27 cellular contexts compared by ENCODE assay signal in the genomic region with DNA sequence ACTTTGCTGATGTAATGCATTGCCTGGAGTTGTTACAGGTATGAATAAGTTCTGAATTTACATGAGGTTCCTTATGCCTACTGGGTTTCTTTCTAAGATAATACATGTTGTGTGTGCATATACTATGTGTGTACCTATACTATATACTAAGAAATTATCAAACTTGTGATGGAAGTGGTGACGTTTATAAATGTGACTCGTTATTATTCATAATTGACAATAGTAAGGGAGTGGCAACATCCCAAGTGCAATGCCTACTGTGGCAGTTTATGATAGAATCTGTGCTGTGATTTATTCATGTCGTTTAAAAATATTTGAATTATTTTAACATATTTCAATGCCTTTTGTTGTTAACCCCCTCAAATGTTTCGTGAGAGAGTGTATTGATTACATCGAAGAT. TPM values are rescaled to one million over a fixed set of nuclear protein-coding genes. Genes with fewer than 3 reads are reported as not detected.
A peak's percentile ranks its signal among the peaks of the same experiment; 100 is the strongest.
DNase-seq lines count a peak whose midpoint lies in the region; ATAC-seq, FAIRE-seq and TF ChIP-seq lines count a peak whose summit lies in the region.
"Had no signal": no experiment of that assay in that cellular context is flagged by ENCODE, and none has a peak within 500 bp of the region (broad histone marks: within the 10 kb centered on the region; RNA-seq: fewer than 3 reads in every experiment).

No MANE protein-coding gene starts in this region.

- FAIRE-seq in D721Med (lab: Jason Lieb, UNC) = peak; percentile 60
- FAIRE-seq: A549, GM12891, GM18507, H1 had no signal

- no peak overlapping the region for H3K27ac Mint-ChIP-seq in WTC11
- H3K27ac Mint-ChIP-seq: CD14-positive monocyte; CD4-positive, alpha-beta T cell; CD8-positive, alpha-beta memory T cell had no signal

- ATAC-seq in RWPE2 (ENCODE audit: low read depth) = peak; percentile 31; the same call in 1 of the 3 replicates
- peak; percentile 69 for ATAC-seq in foreskin keratinocyte
- ATAC-seq in gastrocnemius medialis = peak in 1 of 2 donors; percentile 19
- ATAC-seq in GM21360 (IDR thresholded peaks at IDR 0.05; ENCODE audit: unreplicated experiment) = no peak
- no peak for ATAC-seq in WTC11
- ATAC-seq in GM18873 (IDR thresholded peaks at IDR 0.05; ENCODE audit: low FRiP score, unreplicated experiment) = no peak
- ATAC-seq: A549 had no signal

- POLR2A ChIA-PET in WTC11 (lab: Charles Lee) = no interaction called here

- TF ChIP-seq POLR2A in gastrocnemius medialis (IDR thresholded peaks at IDR 0.05) = no peak

- H3K27me3 ChIP-seq in RWPE2 (ENCODE audit: insufficient read depth, poor library complexity, severe bottlenecking) (no peaks in the 10 kb centered on the region), foreskin keratinocyte (peaks cover 6% of the 10 kb centered on the region), gastrocnemius medialis (no peaks in the 10 kb centered on the region)
- H3K27me3 ChIP-seq: BE2C; BLaER1 treated with 17β-estradiol and CSF1 and Interleukin-3, amounts not matched to agents 10 nM and 100 nM had no signal

- H3K27ac ChIP-seq in RWPE2 (ENCODE audit: poor library complexity, severe bottlenecking) (no peak overlapping the region), foreskin keratinocyte (peak overlapping the region; percentile 14), gastrocnemius medialis (peak overlapping the region; percentile 81 to 90 (median 86))
- H3K27ac ChIP-seq: A549; BLaER1 treated with 17β-estradiol and CSF1 and Interleukin-3, amounts not matched to agents 10 nM and 100 nM; GM23248 had no signal

- H3K9me3 Mint-ChIP-seq in WTC11 = no peaks in the 10 kb centered on the region
- H3K9me3 Mint-ChIP-seq: CD14-positive monocyte; CD4-positive, alpha-beta T cell; CD8-positive, alpha-beta memory T cell had no signal

- H3K36me3 Mint-ChIP-seq in WTC11 = no peaks in the 10 kb centered on the region
- H3K36me3 Mint-ChIP-seq: CD14-positive monocyte had no signal

- TF ChIP-seq CTCF in D721Med (IDR thresholded peaks at IDR 0.05; ENCODE audit: insufficient read depth, missing control alignments) (no peak), RWPE2 (IDR thresholded peaks at IDR 0.05; ENCODE audit: poor library complexity, severe bottlenecking) (no peak), foreskin keratinocyte (conservative IDR thresholded peaks at IDR 0.05) (no peak), gastrocnemius medialis (IDR thresholded peaks at IDR 0.05 in 4 of 5, conservative IDR thresholded peaks at IDR 0.05 in 1 of 5) (no peak), WTC11 (IDR thresholded peaks at IDR 0.05) (no peak)

- H3K36me3 ChIP-seq in RWPE2 (ENCODE audit: low read depth) (no peaks in the 10 kb centered on the region), gastrocnemius medialis (peaks cover 0 to 33% of the 10 kb centered on the region in 2 donors)
- H3K36me3 ChIP-seq: BE2C; BLaER1 treated with 17β-estradiol and CSF1 and Interleukin-3, amounts not matched to agents 10 nM and 100 nM had no signal

- DNase-seq in D721Med (ENCODE audit: insufficient read length, low spot score) = no peak
- DNase-seq in RWPE2 (ENCODE audit: low spot score) = no peak
- DNase-seq in foreskin keratinocyte = peak in 1 of 2 donors; percentile 8
- DNase-seq in gastrocnemius medialis = no peak
- DNase-seq in WTC11 (ENCODE audit: low spot score) = no peak
- no peak for DNase-seq in NCI-H69 (lab: John Stamatoyannopoulos, UW)
- DNase-seq: 8988T; ACHN; AML-193; BE2C; CD4-positive, alpha-beta T cell; CD8-positive, alpha-beta memory T cell; DMS53; DMS79 treated with DMSO at 0.1 percent for 48 hours; GF-D8; GM23248; H7; HCEC 1CT had no signal

- intact Hi-C loops in gastrocnemius medialis (cut with DNase I; ENCODE audit: low total_unique reads) = loop anchor here (5.0 kb wide), 1 partner anchor 43 kb away; no protein-coding TSS in a partner anchor

- no peaks in the 10 kb centered on the region for H3K9me3 ChIP-seq in RWPE2 (ENCODE audit: severe bottlenecking)
- H3K9me3 ChIP-seq in gastrocnemius medialis = no peaks in the 10 kb centered on the region
- H3K9me3 ChIP-seq: A549; BE2C; BLaER1 treated with 17β-estradiol and CSF1 and Interleukin-3, amounts not matched to agents 10 nM and 100 nM had no signal

- in situ Hi-C loops in gastrocnemius medialis (cut with MboI; ENCODE audit: low sequenced_read_pairs in 4 of 4) = no loop called here

- no peak overlapping the region for H3K4me3 ChIP-seq in RWPE2 (ENCODE audit: severe bottlenecking)
- H3K4me3 ChIP-seq in gastrocnemius medialis = no peak overlapping the region
- H3K4me3 ChIP-seq: A549; BLaER1 treated with 17β-estradiol and CSF1 and Interleukin-3, amounts not matched to agents 10 nM and 100 nM; GM23248 had no signal

- H3K4me1 ChIP-seq in RWPE2 (ENCODE audit: insufficient read depth, poor library complexity, severe bottlenecking) (no peaks in the 10 kb centered on the region), foreskin keratinocyte (no peaks in the 10 kb centered on the region), gastrocnemius medialis (peaks cover 52 to 54% of the 10 kb centered on the region in 2 donors)
- H3K4me1 ChIP-seq: A549; BE2C; BLaER1 treated with 17β-estradiol and CSF1 and Interleukin-3, amounts not matched to agents 10 nM and 100 nM had no signal

- no peaks in the 10 kb centered on the region for H3K4me1 Mint-ChIP-seq in WTC11

- H3K4me3 Mint-ChIP-seq in WTC11 = no peak overlapping the region
- H3K4me3 Mint-ChIP-seq: CD14-positive monocyte; CD4-positive, alpha-beta T cell; CD8-positive, alpha-beta memory T cell had no signal

- CTCF ChIA-PET in WTC11 (lab: Charles Lee) = interaction anchor here (1.1 kb wide), 1 partner anchor 38 kb away, joined by 3 read pairs; no protein-coding TSS in a partner anchor

- H3K27me3 Mint-ChIP-seq in WTC11 (ENCODE audit: low read depth) = no peaks in the 10 kb centered on the region
- H3K27me3 Mint-ChIP-seq: CD4-positive, alpha-beta T cell had no signal

TF ChIP-seq in WTC11, 78 proteins besides CTCF, POLR2A, EP300 and RAD21:
- TF ChIP-seq ZNF317 (CRISPR knock-in tag; IDR thresholded peaks at IDR 0.05; ENCODE audit: borderline replicate concordance, low read depth) (no peak), TCF7 (CRISPR knock-in tag; IDR thresholded peaks at IDR 0.05; ENCODE audit: low read depth) (no peak)
- TF ChIP-seq, protein P1, sequence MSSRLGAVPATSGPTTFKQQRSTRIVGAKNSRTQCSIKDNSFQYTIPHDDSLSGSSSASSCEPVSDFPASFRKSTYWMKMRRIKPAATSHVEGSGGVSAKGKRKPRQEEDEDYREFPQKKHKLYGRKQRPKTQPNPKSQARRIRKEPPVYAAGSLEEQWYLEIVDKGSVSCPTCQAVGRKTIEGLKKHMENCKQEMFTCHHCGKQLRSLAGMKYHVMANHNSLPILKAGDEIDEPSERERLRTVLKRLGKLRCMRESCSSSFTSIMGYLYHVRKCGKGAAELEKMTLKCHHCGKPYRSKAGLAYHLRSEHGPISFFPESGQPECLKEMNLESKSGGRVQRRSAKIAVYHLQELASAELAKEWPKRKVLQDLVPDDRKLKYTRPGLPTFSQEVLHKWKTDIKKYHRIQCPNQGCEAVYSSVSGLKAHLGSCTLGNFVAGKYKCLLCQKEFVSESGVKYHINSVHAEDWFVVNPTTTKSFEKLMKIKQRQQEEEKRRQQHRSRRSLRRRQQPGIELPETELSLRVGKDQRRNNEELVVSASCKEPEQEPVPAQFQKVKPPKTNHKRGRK (CRISPR knock-in tag; IDR thresholded peaks at IDR 0.05; ENCODE audit: borderline replicate concordance) = no peak
TF ChIP-seq in WTC11: peak in this region for 0.

RNA-seq across cellular contexts. Expression of a gene that starts 29.9 kb away (rescaled TPM):
- total RNA-seq in foreskin keratinocyte (0.07 and 0.11 TPM in 2 replicates), gastrocnemius medialis (100 to 1,000 TPM; 245 to 307 (median 273) TPM), WTC11 (2021) (0.35 to 0.64 TPM (median 0.53 TPM) in 3 replicates)
- 0.03 and 0.10 TPM in 2 replicates for polyA plus RNA-seq in foreskin keratinocyte
- total RNA-seq: Daoy had no signal

RNA-seq across cellular contexts. Expression of a gene that starts 57.7 kb away (rescaled TPM):
- total RNA-seq in foreskin keratinocyte (549 and 551 TPM in 2 replicates), gastrocnemius medialis (1,000 to 10,000 TPM in 2 of 4 donors, 100 to 1,000 TPM in 2; 526 to 2,307 (median 1,474) TPM), WTC11 (2021) (205 to 230 TPM (median 213 TPM) in 3 replicates)
- polyA plus RNA-seq in foreskin keratinocyte = 617 and 641 TPM in 2 replicates

Comparison
In these comparisons a context has a peak if more than half of its experiments do, and no peak if none do; other contexts are left out.
1. ATAC-seq: peak in RWPE2 (single experiment) and foreskin keratinocyte (single experiment); none in GM21360 (single experiment), WTC11 (single experiment) and GM18873 (single experiment).
2. RNA of a gene that starts 29.9 kb away (total RNA-seq): 245 to 307 TPM in gastrocnemius medialis; 0.35 to 0.64 TPM in WTC11 and 0.07 to 0.11 TPM in foreskin keratinocyte; every median in the first group is over 100 times any median in the second.